In the genomic region with DNA sequence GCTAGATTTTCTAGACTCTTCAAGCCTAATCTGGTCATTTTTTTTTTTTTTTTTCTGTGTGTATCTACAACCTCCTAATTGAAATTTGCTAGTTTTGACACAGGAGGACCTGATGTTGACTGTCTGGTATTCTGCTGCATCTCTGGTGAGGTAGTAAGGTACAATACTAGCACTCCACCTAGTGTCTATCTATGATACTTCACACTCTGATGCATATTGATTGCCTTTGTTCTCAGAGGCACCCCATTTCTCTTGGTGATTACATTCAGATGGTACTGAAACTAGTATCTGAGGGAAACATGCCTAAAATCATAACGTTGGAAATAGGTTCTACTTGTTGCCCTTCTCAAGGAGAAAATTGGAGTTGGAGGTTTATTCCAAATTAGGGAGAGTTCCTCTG, we compare ENCODE assay signal across 9 cellular contexts.
DNase-seq lines count a peak whose midpoint lies in the region; ATAC-seq and TF ChIP-seq lines count a peak whose summit lies in the region.
"Had no signal": no experiment of that assay in that cellular context is flagged by ENCODE, and none has a peak within 500 bp of the region (broad histone marks: within the 10 kb centered on the region; RNA-seq: fewer than 3 reads in every experiment).

No MANE protein-coding gene starts in this region.

- no peaks in the 10 kb centered on the region for H3K36me3 Mint-ChIP-seq in stimulated activated effector memory CD8-positive, alpha-beta T cell treated with anti-CD3 and anti-CD28 coated beads, Interleukin-12 subunit alpha, Interleukin-12 subunit beta, amount 100 ng/mL, for 72 hours

- no TSS peak for BruUV-seq in Panc1 (replicated peaks; lab: Mats Ljungman, UMichigan)

- ATAC-seq in Panc1 = no peak
- no peak for ATAC-seq in HG02840 (IDR thresholded peaks at IDR 0.05; ENCODE audit: low FRiP score, unreplicated experiment)
- no peak for ATAC-seq in stimulated activated effector memory CD8-positive, alpha-beta T cell treated with anti-CD3 and anti-CD28 coated beads, Interleukin-12 subunit alpha, Interleukin-12 subunit beta, amount 100 ng/mL, for 72 hours
- ATAC-seq in GM18511 (IDR thresholded peaks at IDR 0.05; ENCODE audit: unreplicated experiment) = no peak

- peak; percentile 32 for DNase-seq in Ammon's horn (ENCODE audit: low spot score)
- DNase-seq in LoVo (ENCODE audit: low spot score) = peak; percentile 11
- DNase-seq in Panc1 (ENCODE audit: low read depth, low spot score) = peak; percentile 17
- DNase-seq in fibroblast of villous mesenchyme (ENCODE audit: low read depth) = no peak
- no peak for DNase-seq in stimulated activated effector memory CD8-positive, alpha-beta T cell treated with anti-CD3 and anti-CD28 coated beads, Interleukin-12 subunit alpha, Interleukin-12 subunit beta, amount 100 ng/mL, for 72 hours (ENCODE audit: low spot score in 2 of 2)
- DNase-seq in effector CD8-positive, alpha-beta T cell (lab: John Stamatoyannopoulos, UW) = no peak
- DNase-seq: effector CD4-positive, alpha-beta T cell had no signal

- POLR2A ChIA-PET in Panc1 (lab: Charles Lee) = no interaction called here

- in situ Hi-C loops in Panc1 (cut with HindIII; ENCODE audit: low pct_unique_long_range_greater_than_20kb, low sequenced_read_pairs) = no loop called here

- no peaks in the 10 kb centered on the region for H3K9me3 ChIP-seq in Panc1 (ENCODE audit: control insufficient read depth, insufficient read depth, low read depth, low read length)

- H3K4me3 ChIP-seq in Panc1 (ENCODE audit: low read depth in 2 of 2, low read length in 2 of 2) (no peak overlapping the region), fibroblast of villous mesenchyme (ENCODE audit: low read depth, low read length) (no peak overlapping the region)

- intact Hi-C loops in Panc1 (cut with micrococcal nuclease; ENCODE audit: unreplicated experiment) = no loop called here

- H3K4me3 Mint-ChIP-seq in stimulated activated effector memory CD8-positive, alpha-beta T cell treated with anti-CD3 and anti-CD28 coated beads, Interleukin-12 subunit alpha, Interleukin-12 subunit beta, amount 100 ng/mL, for 72 hours = no peak overlapping the region

- TF ChIP-seq CTCF in Panc1 (IDR thresholded peaks at IDR 0.05) (peak; percentile 21; the same call in 1 of the 2 replicates), fibroblast of villous mesenchyme (IDR thresholded peaks at IDR 0.05; ENCODE audit: insufficient read depth, low read depth, low read length) (peak; percentile 12)

- peaks cover 15% of the 10 kb centered on the region for H3K9me3 Mint-ChIP-seq in stimulated activated effector memory CD8-positive, alpha-beta T cell treated with anti-CD3 and anti-CD28 coated beads, Interleukin-12 subunit alpha, Interleukin-12 subunit beta, amount 100 ng/mL, for 72 hours

- no peak overlapping the region for H3K27ac ChIP-seq in Panc1 (ENCODE audit: low read length)

- no peaks in the 10 kb centered on the region for H3K4me1 Mint-ChIP-seq in stimulated activated effector memory CD8-positive, alpha-beta T cell treated with anti-CD3 and anti-CD28 coated beads, Interleukin-12 subunit alpha, Interleukin-12 subunit beta, amount 100 ng/mL, for 72 hours

- H3K4me1 ChIP-seq in Panc1 (ENCODE audit: control insufficient read depth, insufficient read depth, low read length) = no peaks in the 10 kb centered on the region

- no peak overlapping the region for H3K27ac Mint-ChIP-seq in stimulated activated effector memory CD8-positive, alpha-beta T cell treated with anti-CD3 and anti-CD28 coated beads, Interleukin-12 subunit alpha, Interleukin-12 subunit beta, amount 100 ng/mL, for 72 hours

- H3K36me3 ChIP-seq in Panc1 (ENCODE audit: control insufficient read depth, insufficient read depth, low read length) = no peaks in the 10 kb centered on the region

- H3K27me3 ChIP-seq in Panc1 (ENCODE audit: control insufficient read depth, insufficient read depth, low read length) = no peaks in the 10 kb centered on the region

- CTCF ChIA-PET in Panc1 (lab: Charles Lee) = no interaction called here

Comparison
In these comparisons a context has a peak if more than half of its experiments do, and no peak if none do; other contexts are left out.
1. DNase-seq: peak in Ammon's horn (single experiment), LoVo (single experiment) and Panc1 (single experiment); none in fibroblast of villous mesenchyme (single experiment), stimulated activated effector memory CD8-positive, alpha-beta T cell treated with anti-CD3 and anti-CD28 coated beads, Interleukin-12 subunit alpha, Interleukin-12 subunit beta, amount 100 ng/mL, for 72 hours (0 of 2) and effector CD8-positive, alpha-beta T cell (single experiment).